Comparison of ENCODE assay signal across 26 cellular contexts in the genomic region with DNA sequence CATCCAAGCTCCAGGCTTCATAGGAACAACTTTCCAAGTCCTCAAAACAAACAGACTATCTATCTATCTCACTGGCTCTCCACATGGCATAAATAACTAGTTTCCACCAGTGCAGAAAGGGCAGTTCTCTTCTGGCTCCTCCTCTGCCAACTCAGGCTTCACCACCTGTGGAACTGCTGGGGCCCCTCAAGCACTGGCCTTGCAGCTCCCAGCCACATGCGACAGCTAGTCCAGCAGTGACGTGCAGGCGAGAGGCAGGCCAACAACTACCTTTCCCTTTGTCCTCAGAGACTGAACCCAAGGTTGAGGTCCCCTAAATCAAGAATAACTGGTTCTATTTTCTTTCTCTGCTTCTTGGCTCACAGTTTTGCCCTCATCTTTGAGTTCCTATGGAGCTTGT.
"Had no signal": no experiment of that assay in that cellular context is flagged by ENCODE, and none has a peak within 500 bp of the region (broad histone marks: within the 10 kb centered on the region; RNA-seq: fewer than 3 reads in every experiment).

No MANE protein-coding gene starts in this region.

- H3K4me3 Mint-ChIP-seq: effector memory CD8-positive, alpha-beta T cell; memory B cell; nephron; stimulated activated naive CD8-positive, alpha-beta T cell treated with anti-CD3 and anti-CD28 coated beads, Interleukin-15, amount 100 ng/mL, for 72 hours; type B pancreatic cell had no signal

- H3K9me3 Mint-ChIP-seq: effector memory CD8-positive, alpha-beta T cell; memory B cell; stimulated activated naive CD8-positive, alpha-beta T cell treated with anti-CD3 and anti-CD28 coated beads, Interleukin-15, amount 100 ng/mL, for 72 hours; type B pancreatic cell had no signal

- H3K27ac ChIP-seq: esophagus squamous epithelium, heart right ventricle, prostate gland, right atrium auricular region, tibial artery had no signal

- H3K27me3 ChIP-seq: esophagus squamous epithelium, heart right ventricle, right atrium auricular region, tibial artery had no signal

- H3K27me3 Mint-ChIP-seq: effector memory CD8-positive, alpha-beta T cell; memory B cell; stimulated activated naive CD8-positive, alpha-beta T cell treated with anti-CD3 and anti-CD28 coated beads, Interleukin-15, amount 100 ng/mL, for 72 hours; type B pancreatic cell had no signal

- H3K27ac Mint-ChIP-seq: memory B cell, nephron, type B pancreatic cell had no signal

- H3K4me3 ChIP-seq: esophagus squamous epithelium, heart right ventricle, lung, prostate gland, right atrium auricular region, smooth muscle cell, tibial artery had no signal

- ATAC-seq: effector memory CD8-positive, alpha-beta T cell; heart right ventricle; left lobe of liver; sciatic nerve; stimulated activated naive CD8-positive, alpha-beta T cell treated with anti-CD3 and anti-CD28 coated beads, Interleukin-15, amount 100 ng/mL, for 72 hours had no signal

- DNase-seq: cortex of kidney; effector memory CD8-positive, alpha-beta T cell; erythroblast; esophagus squamous epithelium; foreskin melanocyte; glutamatergic neuron; heart right ventricle; hippocampal formation; islet precursor cell; nucleus accumbens; stimulated activated CD4-positive, alpha-beta T cell treated with anti-CD3 and anti-CD28 coated beads, Interleukin-12 subunit alpha, Interleukin-12 subunit beta, amount 100 ng/mL, for 4 hours; stimulated activated CD4-positive, alpha-beta T cell treated with anti-CD3 and anti-CD28 coated beads, Interleukin-1b, Interleukin-23, amount 100 ng/mL, for 48 hours; stimulated activated CD4-positive, alpha-beta T cell treated with anti-CD3 and anti-CD28 coated beads, Interleukin-4, amount 100 ng/mL, for 1 hour; stimulated activated CD8-positive, alpha-beta memory T cell treated with anti-CD3 and anti-CD28 coated beads, Interleukin-4, amount 100 ng/mL, for 48 hours; stimulated activated naive CD4-positive, alpha-beta T cell; stimulated activated naive CD8-positive, alpha-beta T cell treated with anti-CD3 and anti-CD28 coated beads, Interleukin-15, amount 100 ng/mL, for 72 hours; tibial artery had no signal

- H3K9me3 ChIP-seq: esophagus squamous epithelium, heart right ventricle, prostate gland, right atrium auricular region, tibial artery had no signal

- H3K4me1 ChIP-seq: right atrium auricular region, tibial artery had no signal
